ENCODE assay signal across 10 cellular contexts in genomic region chr7:95312561-95312960, GRCh38. TPM values are rescaled to one million over a fixed set of nuclear protein-coding genes. Genes with fewer than 3 reads are reported as not detected.
"Had no signal": no experiment of that assay in that cellular context is flagged by ENCODE, and none has a peak within 500 bp of the region (broad histone marks: within the 10 kb centered on the region; RNA-seq: fewer than 3 reads in every experiment).

No MANE protein-coding gene starts in this region.

- H3K4me2 ChIP-seq: GM23338, KMS-11 had no signal

- H2AFZ ChIP-seq: GM23338 had no signal

- H3K4me3 ChIP-seq: GM23338, HAP-1 had no signal

- ATAC-seq: GM23338, HCT116 had no signal

- FAIRE-seq: HTR-8/SVneo had no signal

- H3K9ac ChIP-seq: KMS-11 had no signal

- H3K27ac ChIP-seq: HL-60, KMS-11 had no signal

- H3K36me3 ChIP-seq: HAP-1 had no signal

- DNase-seq: H7, IMR-90, KBM-7 had no signal

- H3K9me3 ChIP-seq: HAP-1 had no signal

RNA-seq across cellular contexts. Expression of gene PON1, which starts 11.8 kb away (rescaled TPM):
- total RNA-seq: H4, H7, IMR-90 had no signal
- polyA plus RNA-seq: IMR-90 had no signal
